ENCODE assay signal across 1 cellular context in the genomic region with DNA sequence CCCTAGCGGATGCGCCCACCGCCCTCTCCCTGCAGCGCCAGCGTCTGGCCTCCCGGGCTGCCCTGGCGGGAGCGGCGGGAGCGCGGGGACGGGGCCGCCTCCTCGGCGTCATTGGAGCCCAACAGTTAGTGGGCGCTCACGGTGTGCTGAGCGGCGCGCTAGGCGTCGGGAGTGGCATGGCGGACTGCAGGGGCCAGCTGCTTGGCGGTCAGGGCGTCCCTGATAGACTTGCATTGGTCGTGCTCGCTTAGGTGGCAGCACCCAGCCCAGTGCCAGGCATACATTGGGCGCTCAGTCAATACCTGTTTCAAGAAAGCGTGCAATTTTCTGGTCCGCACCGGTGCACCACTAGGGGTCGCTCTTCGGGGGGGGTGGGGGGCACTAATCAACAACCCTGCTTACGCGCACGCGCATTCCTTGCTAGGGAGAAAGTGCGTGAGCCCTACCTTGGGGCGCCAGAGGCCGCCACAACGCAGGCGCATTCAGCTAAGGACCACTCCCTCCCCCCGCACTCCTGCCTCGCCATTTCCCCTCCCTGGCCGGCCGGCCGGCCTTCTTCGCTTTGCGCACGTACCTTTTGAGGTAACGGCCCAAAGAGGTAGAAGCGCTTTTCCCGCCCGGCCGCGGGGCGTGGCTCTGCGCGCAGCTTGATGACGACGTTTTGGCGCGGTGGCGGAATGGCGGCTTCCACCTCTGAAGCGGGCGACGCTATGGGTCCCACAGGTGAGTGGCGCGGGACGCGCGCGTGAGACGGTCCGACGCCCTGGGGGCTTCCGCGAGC.
A peak's percentile ranks its signal among the peaks of the same experiment; 100 is the strongest.
TF ChIP-seq lines count a peak whose summit lies in the region.

No MANE protein-coding gene starts in this region.

TF ChIP-seq in GM23338, 12 proteins besides CTCF, POLR2A, EP300 and RAD21:
- no peak for TF ChIP-seq ZNF462 (CRISPR knock-in tag; IDR thresholded peaks at IDR 0.05)
- TF ChIP-seq STAT1 (IDR thresholded peaks at IDR 0.05; ENCODE audit: unreplicated experiment) = no peak
- TF ChIP-seq EZH2 (IDR thresholded peaks at IDR 0.05; ENCODE audit: low read depth, unreplicated experiment) = no peak
- no peak; the same call in 1 of the 2 replicates for TF ChIP-seq ETS1 (IDR thresholded peaks at IDR 0.05)
- TF ChIP-seq CREB1 (CRISPR knock-in tag; IDR thresholded peaks at IDR 0.05; ENCODE audit: low read depth) = peak; percentile 93
- no peak; the same call in none of the 2 replicates for TF ChIP-seq POLR2AphosphoS5 (IDR thresholded peaks at IDR 0.05; ENCODE audit: low read depth)
- TF ChIP-seq REST (IDR thresholded peaks at IDR 0.05; ENCODE audit: unreplicated experiment) = no peak
TF ChIP-seq in GM23338: peak in this region for 1.
